In genomic region chr1:198158766-198159589, GRCh38 we compare ENCODE assay signal across 1 cellular context.
A peak's percentile ranks its signal among the peaks of the same experiment; 100 is the strongest.
TF ChIP-seq lines count a peak whose summit lies in the region.

No MANE protein-coding gene starts in this region.

TF ChIP-seq in K562, 482 proteins besides CTCF, POLR2A, EP300 and RAD21 (continued from another document):
- TF ChIP-seq ZBTB11 (CRISPR knock-in tag; IDR thresholded peaks at IDR 0.05) = peak in 1 of 3 experiments; percentile 70; a peak in 1 of 6 replicates
- peak; percentile 75 for TF ChIP-seq NFYB (IDR thresholded peaks at IDR 0.05; ENCODE audit: extremely low read depth, insufficient read length)
- TF ChIP-seq REST (CRISPR knock-in tag; IDR thresholded peaks at IDR 0.05; ENCODE audit: low read depth) = no peak
- TF ChIP-seq HDAC2 (IDR thresholded peaks at IDR 0.05) = peak; percentile 61; the same call in 1 of the 2 replicates
- TF ChIP-seq, protein P1, sequence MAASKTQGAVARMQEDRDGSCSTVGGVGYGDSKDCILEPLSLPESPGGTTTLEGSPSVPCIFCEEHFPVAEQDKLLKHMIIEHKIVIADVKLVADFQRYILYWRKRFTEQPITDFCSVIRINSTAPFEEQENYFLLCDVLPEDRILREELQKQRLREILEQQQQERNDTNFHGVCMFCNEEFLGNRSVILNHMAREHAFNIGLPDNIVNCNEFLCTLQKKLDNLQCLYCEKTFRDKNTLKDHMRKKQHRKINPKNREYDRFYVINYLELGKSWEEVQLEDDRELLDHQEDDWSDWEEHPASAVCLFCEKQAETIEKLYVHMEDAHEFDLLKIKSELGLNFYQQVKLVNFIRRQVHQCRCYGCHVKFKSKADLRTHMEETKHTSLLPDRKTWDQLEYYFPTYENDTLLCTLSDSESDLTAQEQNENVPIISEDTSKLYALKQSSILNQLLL (CRISPR knock-in tag; IDR thresholded peaks at IDR 0.05; ENCODE audit: borderline replicate concordance) = no peak
- TF ChIP-seq, protein P2, sequence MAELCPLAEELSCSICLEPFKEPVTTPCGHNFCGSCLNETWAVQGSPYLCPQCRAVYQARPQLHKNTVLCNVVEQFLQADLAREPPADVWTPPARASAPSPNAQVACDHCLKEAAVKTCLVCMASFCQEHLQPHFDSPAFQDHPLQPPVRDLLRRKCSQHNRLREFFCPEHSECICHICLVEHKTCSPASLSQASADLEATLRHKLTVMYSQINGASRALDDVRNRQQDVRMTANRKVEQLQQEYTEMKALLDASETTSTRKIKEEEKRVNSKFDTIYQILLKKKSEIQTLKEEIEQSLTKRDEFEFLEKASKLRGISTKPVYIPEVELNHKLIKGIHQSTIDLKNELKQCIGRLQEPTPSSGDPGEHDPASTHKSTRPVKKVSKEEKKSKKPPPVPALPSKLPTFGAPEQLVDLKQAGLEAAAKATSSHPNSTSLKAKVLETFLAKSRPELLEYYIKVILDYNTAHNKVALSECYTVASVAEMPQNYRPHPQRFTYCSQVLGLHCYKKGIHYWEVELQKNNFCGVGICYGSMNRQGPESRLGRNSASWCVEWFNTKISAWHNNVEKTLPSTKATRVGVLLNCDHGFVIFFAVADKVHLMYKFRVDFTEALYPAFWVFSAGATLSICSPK (IDR thresholded peaks at IDR 0.05; ENCODE audit: borderline replicate concordance) = 0 out of 2 replicates have a peak, but pooled peaks have one; percentile 50
- TF ChIP-seq, protein P3, sequence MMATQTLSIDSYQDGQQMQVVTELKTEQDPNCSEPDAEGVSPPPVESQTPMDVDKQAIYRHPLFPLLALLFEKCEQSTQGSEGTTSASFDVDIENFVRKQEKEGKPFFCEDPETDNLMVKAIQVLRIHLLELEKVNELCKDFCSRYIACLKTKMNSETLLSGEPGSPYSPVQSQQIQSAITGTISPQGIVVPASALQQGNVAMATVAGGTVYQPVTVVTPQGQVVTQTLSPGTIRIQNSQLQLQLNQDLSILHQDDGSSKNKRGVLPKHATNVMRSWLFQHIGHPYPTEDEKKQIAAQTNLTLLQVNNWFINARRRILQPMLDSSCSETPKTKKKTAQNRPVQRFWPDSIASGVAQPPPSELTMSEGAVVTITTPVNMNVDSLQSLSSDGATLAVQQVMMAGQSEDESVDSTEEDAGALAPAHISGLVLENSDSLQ (IDR thresholded peaks at IDR 0.05) = peak; percentile 99
- peak; percentile 38; the same call in 1 of the 2 replicates for TF ChIP-seq CTBP1 (IDR thresholded peaks at IDR 0.05; ENCODE audit: borderline replicate concordance)
- peak; percentile 36 for TF ChIP-seq E2F8 (IDR thresholded peaks at IDR 0.05; ENCODE audit: low read depth, partially characterized antibody)
- TF ChIP-seq PML (IDR thresholded peaks at IDR 0.05; ENCODE audit: low read length) = peak; percentile 77; the same call in 1 of the 2 replicates
- TF ChIP-seq, protein P4, sequence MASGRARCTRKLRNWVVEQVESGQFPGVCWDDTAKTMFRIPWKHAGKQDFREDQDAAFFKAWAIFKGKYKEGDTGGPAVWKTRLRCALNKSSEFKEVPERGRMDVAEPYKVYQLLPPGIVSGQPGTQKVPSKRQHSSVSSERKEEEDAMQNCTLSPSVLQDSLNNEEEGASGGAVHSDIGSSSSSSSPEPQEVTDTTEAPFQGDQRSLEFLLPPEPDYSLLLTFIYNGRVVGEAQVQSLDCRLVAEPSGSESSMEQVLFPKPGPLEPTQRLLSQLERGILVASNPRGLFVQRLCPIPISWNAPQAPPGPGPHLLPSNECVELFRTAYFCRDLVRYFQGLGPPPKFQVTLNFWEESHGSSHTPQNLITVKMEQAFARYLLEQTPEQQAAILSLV (tag; IDR thresholded peaks at IDR 0.05) = no peak
- TF ChIP-seq SRF (CRISPR knock-in tag; IDR thresholded peaks at IDR 0.05) = 0 out of 4 replicates have a peak, but pooled peaks of 1 of the 2 experiments have one; percentile 33
- TF ChIP-seq SUPT5H (IDR thresholded peaks at IDR 0.05) = peak; percentile 97
- TF ChIP-seq ZNF830 (CRISPR knock-in tag; IDR thresholded peaks at IDR 0.05) = no peak
- peak; percentile 60 for TF ChIP-seq RAD51 (IDR thresholded peaks at IDR 0.05; ENCODE audit: borderline replicate concordance, low read depth)
- TF ChIP-seq ATF7 (IDR thresholded peaks at IDR 0.05) = peak; percentile 45; the same call in 1 of the 2 replicates
- peak; percentile 86 for TF ChIP-seq GABPB1 (CRISPR knock-in tag; IDR thresholded peaks at IDR 0.05)
- 0 out of 2 replicates have a peak, but pooled peaks have one; percentile 40 for TF ChIP-seq NR4A1 (CRISPR knock-in tag; IDR thresholded peaks at IDR 0.05)
- TF ChIP-seq NR4A1 (tag; IDR thresholded peaks at IDR 0.05) = no peak
- TF ChIP-seq ZNF431 (CRISPR knock-in tag; IDR thresholded peaks at IDR 0.05) = no peak
- no peak for TF ChIP-seq SRSF7 (optimal IDR thresholded peaks at IDR 0.05; ENCODE audit: low read depth, low read length)
- no peak for TF ChIP-seq ZNF184 (CRISPR knock-in tag; IDR thresholded peaks at IDR 0.05)
- no peak for TF ChIP-seq MECOM (CRISPR knock-in tag; IDR thresholded peaks at IDR 0.05)
- no peak for TF ChIP-seq ZNF398 (CRISPR knock-in tag; IDR thresholded peaks at IDR 0.05)
- TF ChIP-seq, protein P5, sequence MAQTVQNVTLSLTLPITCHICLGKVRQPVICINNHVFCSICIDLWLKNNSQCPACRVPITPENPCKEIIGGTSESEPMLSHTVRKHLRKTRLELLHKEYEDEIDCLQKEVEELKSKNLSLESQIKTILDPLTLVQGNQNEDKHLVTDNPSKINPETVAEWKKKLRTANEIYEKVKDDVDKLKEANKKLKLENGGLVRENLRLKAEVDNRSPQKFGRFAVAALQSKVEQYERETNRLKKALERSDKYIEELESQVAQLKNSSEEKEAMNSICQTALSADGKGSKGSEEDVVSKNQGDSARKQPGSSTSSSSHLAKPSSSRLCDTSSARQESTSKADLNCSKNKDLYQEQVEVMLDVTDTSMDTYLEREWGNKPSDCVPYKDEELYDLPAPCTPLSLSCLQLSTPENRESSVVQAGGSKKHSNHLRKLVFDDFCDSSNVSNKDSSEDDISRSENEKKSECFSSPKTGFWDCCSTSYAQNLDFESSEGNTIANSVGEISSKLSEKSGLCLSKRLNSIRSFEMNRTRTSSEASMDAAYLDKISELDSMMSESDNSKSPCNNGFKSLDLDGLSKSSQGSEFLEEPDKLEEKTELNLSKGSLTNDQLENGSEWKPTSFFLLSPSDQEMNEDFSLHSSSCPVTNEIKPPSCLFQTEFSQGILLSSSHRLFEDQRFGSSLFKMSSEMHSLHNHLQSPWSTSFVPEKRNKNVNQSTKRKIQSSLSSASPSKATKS (CRISPR knock-in tag; IDR thresholded peaks at IDR 0.05) = no peak
- TF ChIP-seq SPI1 (IDR thresholded peaks at IDR 0.05; ENCODE audit: borderline replicate concordance, low read depth, low read length) = no peak
- TF ChIP-seq DACH1 (IDR thresholded peaks at IDR 0.05; ENCODE audit: partially characterized antibody) = no peak
- TF ChIP-seq, protein P6, sequence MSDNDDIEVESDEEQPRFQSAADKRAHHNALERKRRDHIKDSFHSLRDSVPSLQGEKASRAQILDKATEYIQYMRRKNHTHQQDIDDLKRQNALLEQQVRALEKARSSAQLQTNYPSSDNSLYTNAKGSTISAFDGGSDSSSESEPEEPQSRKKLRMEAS (CRISPR knock-in tag; IDR thresholded peaks at IDR 0.05) = peak; percentile 46
